1 cellular context compared by ENCODE assay signal in the genomic region with DNA sequence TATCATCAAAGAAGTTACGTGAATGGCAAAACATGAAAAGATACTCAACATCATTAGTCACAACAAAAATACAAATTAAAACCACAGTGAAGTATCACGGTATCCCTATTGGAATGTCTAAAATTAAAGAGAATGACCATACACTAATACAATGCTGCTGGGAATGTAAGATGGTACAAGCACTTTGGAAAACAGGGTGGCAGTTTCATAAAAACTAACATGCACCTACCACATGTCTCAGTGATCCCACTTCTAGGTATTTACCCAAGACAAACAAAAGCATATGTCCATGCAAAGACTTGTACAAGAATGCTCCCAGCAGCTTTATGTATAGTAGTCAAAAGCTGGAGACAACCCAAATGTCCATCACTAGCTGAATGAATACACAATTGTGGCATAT.
TF ChIP-seq lines count a peak whose summit lies in the region.

No MANE protein-coding gene starts in this region.

TF ChIP-seq in HepG2, 621 proteins besides CTCF, POLR2A, EP300 and RAD21 (continued from another document and continues in another):
- TF ChIP-seq, protein P1, sequence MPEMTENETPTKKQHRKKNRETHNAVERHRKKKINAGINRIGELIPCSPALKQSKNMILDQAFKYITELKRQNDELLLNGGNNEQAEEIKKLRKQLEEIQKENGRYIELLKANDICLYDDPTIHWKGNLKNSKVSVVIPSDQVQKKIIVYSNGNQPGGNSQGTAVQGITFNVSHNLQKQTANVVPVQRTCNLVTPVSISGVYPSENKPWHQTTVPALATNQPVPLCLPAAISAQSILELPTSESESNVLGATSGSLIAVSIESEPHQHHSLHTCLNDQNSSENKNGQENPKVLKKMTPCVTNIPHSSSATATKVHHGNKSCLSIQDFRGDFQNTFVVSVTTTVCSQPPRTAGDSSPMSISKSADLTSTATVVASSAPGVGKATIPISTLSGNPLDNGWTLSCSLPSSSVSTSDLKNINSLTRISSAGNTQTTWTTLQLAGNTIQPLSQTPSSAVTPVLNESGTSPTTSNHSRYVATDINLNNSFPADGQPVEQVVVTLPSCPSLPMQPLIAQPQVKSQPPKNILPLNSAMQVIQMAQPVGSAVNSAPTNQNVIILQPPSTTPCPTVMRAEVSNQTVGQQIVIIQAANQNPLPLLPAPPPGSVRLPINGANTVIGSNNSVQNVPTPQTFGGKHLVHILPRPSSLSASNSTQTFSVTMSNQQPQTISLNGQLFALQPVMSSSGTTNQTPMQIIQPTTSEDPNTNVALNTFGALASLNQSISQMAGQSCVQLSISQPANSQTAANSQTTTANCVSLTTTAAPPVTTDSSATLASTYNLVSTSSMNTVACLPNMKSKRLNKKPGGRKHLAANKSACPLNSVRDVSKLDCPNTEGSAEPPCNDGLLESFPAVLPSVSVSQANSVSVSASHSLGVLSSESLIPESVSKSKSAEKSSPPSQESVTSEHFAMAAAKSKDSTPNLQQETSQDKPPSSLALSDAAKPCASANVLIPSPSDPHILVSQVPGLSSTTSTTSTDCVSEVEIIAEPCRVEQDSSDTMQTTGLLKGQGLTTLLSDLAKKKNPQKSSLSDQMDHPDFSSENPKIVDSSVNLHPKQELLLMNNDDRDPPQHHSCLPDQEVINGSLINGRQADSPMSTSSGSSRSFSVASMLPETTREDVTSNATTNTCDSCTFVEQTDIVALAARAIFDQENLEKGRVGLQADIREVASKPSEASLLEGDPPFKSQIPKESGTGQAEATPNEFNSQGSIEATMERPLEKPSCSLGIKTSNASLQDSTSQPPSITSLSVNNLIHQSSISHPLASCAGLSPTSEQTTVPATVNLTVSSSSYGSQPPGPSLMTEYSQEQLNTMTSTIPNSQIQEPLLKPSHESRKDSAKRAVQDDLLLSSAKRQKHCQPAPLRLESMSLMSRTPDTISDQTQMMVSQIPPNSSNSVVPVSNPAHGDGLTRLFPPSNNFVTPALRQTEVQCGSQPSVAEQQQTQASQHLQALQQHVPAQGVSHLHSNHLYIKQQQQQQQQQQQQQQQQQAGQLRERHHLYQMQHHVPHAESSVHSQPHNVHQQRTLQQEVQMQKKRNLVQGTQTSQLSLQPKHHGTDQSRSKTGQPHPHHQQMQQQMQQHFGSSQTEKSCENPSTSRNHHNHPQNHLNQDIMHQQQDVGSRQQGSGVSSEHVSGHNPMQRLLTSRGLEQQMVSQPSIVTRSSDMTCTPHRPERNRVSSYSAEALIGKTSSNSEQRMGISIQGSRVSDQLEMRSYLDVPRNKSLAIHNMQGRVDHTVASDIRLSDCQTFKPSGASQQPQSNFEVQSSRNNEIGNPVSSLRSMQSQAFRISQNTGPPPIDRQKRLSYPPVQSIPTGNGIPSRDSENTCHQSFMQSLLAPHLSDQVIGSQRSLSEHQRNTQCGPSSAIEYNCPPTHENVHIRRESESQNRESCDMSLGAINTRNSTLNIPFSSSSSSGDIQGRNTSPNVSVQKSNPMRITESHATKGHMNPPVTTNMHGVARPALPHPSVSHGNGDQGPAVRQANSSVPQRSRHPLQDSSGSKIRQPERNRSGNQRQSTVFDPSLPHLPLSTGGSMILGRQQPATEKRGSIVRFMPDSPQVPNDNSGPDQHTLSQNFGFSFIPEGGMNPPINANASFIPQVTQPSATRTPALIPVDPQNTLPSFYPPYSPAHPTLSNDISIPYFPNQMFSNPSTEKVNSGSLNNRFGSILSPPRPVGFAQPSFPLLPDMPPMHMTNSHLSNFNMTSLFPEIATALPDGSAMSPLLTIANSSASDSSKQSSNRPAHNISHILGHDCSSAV (CRISPR knock-in tag; IDR thresholded peaks at IDR 0.05; ENCODE audit: borderline replicate concordance): no peak
- TF ChIP-seq ZBTB26 (CRISPR knock-in tag; IDR thresholded peaks at IDR 0.05; ENCODE audit: borderline replicate concordance): no peak
- no peak for TF ChIP-seq SNRNP70 (IDR thresholded peaks at IDR 0.05; ENCODE audit: low read depth, low read length)
- no peak for TF ChIP-seq KLF16 (CRISPR knock-in tag; IDR thresholded peaks at IDR 0.05)
- TF ChIP-seq POLR2G (IDR thresholded peaks at IDR 0.05; ENCODE audit: low read depth, low read length): no peak
- TF ChIP-seq NR2F6 (IDR thresholded peaks at IDR 0.05): peak; percentile 45
- peak; percentile 54; the same call in 1 of the 2 replicates for TF ChIP-seq NR2F6 (CRISPR knock-in tag; IDR thresholded peaks at IDR 0.05)
- no peak for TF ChIP-seq ZNF768 (CRISPR knock-in tag; IDR thresholded peaks at IDR 0.05)
- peak; percentile 57; the same call in 1 of the 2 replicates for TF ChIP-seq HDAC2 (CRISPR knock-in tag; IDR thresholded peaks at IDR 0.05)
- TF ChIP-seq PAX8 (CRISPR knock-in tag; IDR thresholded peaks at IDR 0.05; ENCODE audit: borderline replicate concordance): no peak
- TF ChIP-seq POLR2AphosphoS2 (IDR thresholded peaks at IDR 0.05; ENCODE audit: low read depth, low read length): no peak
- no peak for TF ChIP-seq SP1 (IDR thresholded peaks at IDR 0.05)
- TF ChIP-seq SP1 (CRISPR knock-in tag; IDR thresholded peaks at IDR 0.05): no peak
- TF ChIP-seq IRF2 (CRISPR knock-in tag; IDR thresholded peaks at IDR 0.05): peak; percentile 54; the same call in 1 of the 2 replicates
- TF ChIP-seq FOXA1 (IDR thresholded peaks at IDR 0.05): no peak
- peak; percentile 73 for TF ChIP-seq FOXA1 (CRISPR knock-in tag; IDR thresholded peaks at IDR 0.05)
- no peak for TF ChIP-seq ZNF605 (CRISPR knock-in tag; IDR thresholded peaks at IDR 0.05)
- no peak for TF ChIP-seq MEIS2 (CRISPR knock-in tag; IDR thresholded peaks at IDR 0.05)
- TF ChIP-seq SRSF4 (IDR thresholded peaks at IDR 0.05; ENCODE audit: low read depth, low read length, poor library complexity, severe bottlenecking): no peak
- TF ChIP-seq, protein P2, sequence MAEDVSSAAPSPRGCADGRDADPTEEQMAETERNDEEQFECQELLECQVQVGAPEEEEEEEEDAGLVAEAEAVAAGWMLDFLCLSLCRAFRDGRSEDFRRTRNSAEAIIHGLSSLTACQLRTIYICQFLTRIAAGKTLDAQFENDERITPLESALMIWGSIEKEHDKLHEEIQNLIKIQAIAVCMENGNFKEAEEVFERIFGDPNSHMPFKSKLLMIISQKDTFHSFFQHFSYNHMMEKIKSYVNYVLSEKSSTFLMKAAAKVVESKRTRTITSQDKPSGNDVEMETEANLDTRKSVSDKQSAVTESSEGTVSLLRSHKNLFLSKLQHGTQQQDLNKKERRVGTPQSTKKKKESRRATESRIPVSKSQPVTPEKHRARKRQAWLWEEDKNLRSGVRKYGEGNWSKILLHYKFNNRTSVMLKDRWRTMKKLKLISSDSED (CRISPR knock-in tag; IDR thresholded peaks at IDR 0.05): no peak
- no peak for TF ChIP-seq ZNF75D (CRISPR knock-in tag; IDR thresholded peaks at IDR 0.05; ENCODE audit: borderline replicate concordance)
- TF ChIP-seq SSRP1 (CRISPR knock-in tag; IDR thresholded peaks at IDR 0.05): no peak
- no peak for TF ChIP-seq ZNF430 (CRISPR knock-in tag; IDR thresholded peaks at IDR 0.05)
- TF ChIP-seq, protein P3, sequence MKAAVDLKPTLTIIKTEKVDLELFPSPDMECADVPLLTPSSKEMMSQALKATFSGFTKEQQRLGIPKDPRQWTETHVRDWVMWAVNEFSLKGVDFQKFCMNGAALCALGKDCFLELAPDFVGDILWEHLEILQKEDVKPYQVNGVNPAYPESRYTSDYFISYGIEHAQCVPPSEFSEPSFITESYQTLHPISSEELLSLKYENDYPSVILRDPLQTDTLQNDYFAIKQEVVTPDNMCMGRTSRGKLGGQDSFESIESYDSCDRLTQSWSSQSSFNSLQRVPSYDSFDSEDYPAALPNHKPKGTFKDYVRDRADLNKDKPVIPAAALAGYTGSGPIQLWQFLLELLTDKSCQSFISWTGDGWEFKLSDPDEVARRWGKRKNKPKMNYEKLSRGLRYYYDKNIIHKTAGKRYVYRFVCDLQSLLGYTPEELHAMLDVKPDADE (CRISPR knock-in tag; IDR thresholded peaks at IDR 0.05): no peak
- no peak for TF ChIP-seq RBAK (CRISPR knock-in tag; IDR thresholded peaks at IDR 0.05)
- TF ChIP-seq ZNF780A (CRISPR knock-in tag; IDR thresholded peaks at IDR 0.05): no peak
- no peak for TF ChIP-seq ZNF432 (CRISPR knock-in tag; IDR thresholded peaks at IDR 0.05; ENCODE audit: borderline replicate concordance)
- no peak for TF ChIP-seq PREB (CRISPR knock-in tag; IDR thresholded peaks at IDR 0.05)
- no peak for TF ChIP-seq BRCA1 (CRISPR knock-in tag; IDR thresholded peaks at IDR 0.05)
- TF ChIP-seq NCOA5 (CRISPR knock-in tag; IDR thresholded peaks at IDR 0.05): no peak
- peak; percentile 95 for TF ChIP-seq GATAD2A (CRISPR knock-in tag; IDR thresholded peaks at IDR 0.05)
- TF ChIP-seq, protein P4, sequence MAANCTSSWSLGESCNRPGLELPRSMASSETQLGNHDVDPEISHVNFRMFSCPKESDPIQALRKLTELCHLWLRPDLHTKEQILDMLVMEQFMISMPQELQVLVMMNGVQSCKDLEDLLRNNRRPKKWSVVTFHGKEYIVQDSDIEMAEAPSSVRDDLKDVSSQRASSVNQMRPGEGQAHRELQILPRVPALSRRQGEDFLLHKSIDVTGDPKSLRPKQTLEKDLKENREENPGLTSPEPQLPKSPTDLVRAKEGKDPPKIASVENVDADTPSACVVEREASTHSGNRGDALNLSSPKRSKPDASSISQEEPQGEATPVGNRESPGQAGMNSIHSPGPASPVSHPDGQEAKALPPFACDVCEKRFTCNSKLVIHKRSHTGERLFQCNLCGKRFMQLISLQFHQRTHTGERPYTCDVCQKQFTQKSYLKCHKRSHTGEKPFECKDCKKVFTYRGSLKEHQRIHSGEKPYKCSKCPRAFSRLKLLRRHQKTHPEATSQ (CRISPR knock-in tag; IDR thresholded peaks at IDR 0.05; ENCODE audit: borderline replicate concordance): no peak
- 0 out of 2 replicates have a peak, but pooled peaks have one; percentile 27 for TF ChIP-seq PAXIP1 (CRISPR knock-in tag; conservative IDR thresholded peaks at IDR 0.05)
- TF ChIP-seq ZNF883 (CRISPR knock-in tag; IDR thresholded peaks at IDR 0.05; ENCODE audit: not compliant biosample characterization): no peak
- peak; percentile 68 for TF ChIP-seq NCOA2 (CRISPR knock-in tag; IDR thresholded peaks at IDR 0.05)
- TF ChIP-seq, protein P5, sequence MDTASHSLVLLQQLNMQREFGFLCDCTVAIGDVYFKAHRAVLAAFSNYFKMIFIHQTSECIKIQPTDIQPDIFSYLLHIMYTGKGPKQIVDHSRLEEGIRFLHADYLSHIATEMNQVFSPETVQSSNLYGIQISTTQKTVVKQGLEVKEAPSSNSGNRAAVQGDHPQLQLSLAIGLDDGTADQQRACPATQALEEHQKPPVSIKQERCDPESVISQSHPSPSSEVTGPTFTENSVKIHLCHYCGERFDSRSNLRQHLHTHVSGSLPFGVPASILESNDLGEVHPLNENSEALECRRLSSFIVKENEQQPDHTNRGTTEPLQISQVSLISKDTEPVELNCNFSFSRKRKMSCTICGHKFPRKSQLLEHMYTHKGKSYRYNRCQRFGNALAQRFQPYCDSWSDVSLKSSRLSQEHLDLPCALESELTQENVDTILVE (CRISPR knock-in tag; IDR thresholded peaks at IDR 0.05): 0 out of 2 replicates have a peak, but pooled peaks have one; percentile 48
- no peak for TF ChIP-seq ZNF121 (CRISPR knock-in tag; IDR thresholded peaks at IDR 0.05)
- no peak for TF ChIP-seq HOXA5 (CRISPR knock-in tag; IDR thresholded peaks at IDR 0.05)
- no peak for TF ChIP-seq MAF1 (CRISPR knock-in tag; IDR thresholded peaks at IDR 0.05; ENCODE audit: borderline replicate concordance)
- TF ChIP-seq NAIF1 (CRISPR knock-in tag; IDR thresholded peaks at IDR 0.05; ENCODE audit: borderline replicate concordance): no peak
